8 cellular contexts compared by ENCODE assay signal in genomic region chr9:95316274-95316673, GRCh38. TPM values are rescaled to one million over a fixed set of nuclear protein-coding genes. Genes with fewer than 3 reads are reported as not detected.
DNase-seq lines count a peak whose midpoint lies in the region; ATAC-seq and TF ChIP-seq lines count a peak whose summit lies in the region.

No MANE protein-coding gene starts in this region.

- H3K36me3 ChIP-seq in SJSA1 (no peaks in the 10 kb centered on the region), smooth muscle cell (ENCODE audit: low read depth) (no peaks in the 10 kb centered on the region)

- no peaks in the 10 kb centered on the region for H3K9me3 ChIP-seq in SJSA1 (replicated peaks)
- H3K9me3 ChIP-seq in smooth muscle cell (replicated peaks; ENCODE audit: low read depth): no peaks in the 10 kb centered on the region

- H3K27ac ChIP-seq in SJSA1 (peak overlapping the region; percentile 98), smooth muscle cell (ENCODE audit: low read depth) (peak overlapping the region; percentile 99)

- H3K4me3 ChIP-seq in SJSA1 (peak overlapping the region; percentile 54), fibroblast of the aortic adventitia (ENCODE audit: low read depth, low read length) (peak overlapping the region; percentile 95), smooth muscle cell (peak overlapping the region; percentile 83)

- H4K20me1 ChIP-seq in smooth muscle cell (ENCODE audit: low read depth): no peaks in the 10 kb centered on the region

- H3K4me2 ChIP-seq in smooth muscle cell: peak overlapping the region; percentile 97

- 46% methylated on average over 3 of the region's 3 CpGs for WGBS in smooth muscle cell (ENCODE audit: low lambda C conversion rate)

- H3K27me3 ChIP-seq in SJSA1 (replicated peaks) (no peaks in the 10 kb centered on the region), smooth muscle cell (ENCODE audit: low read depth) (no peaks in the 10 kb centered on the region)

- H3K79me2 ChIP-seq in smooth muscle cell (ENCODE audit: low read depth): peaks cover 18% of the 10 kb centered on the region

- peaks cover 27% of the 10 kb centered on the region for H3K4me1 ChIP-seq in SJSA1 (replicated peaks)
- peaks cover 16% of the 10 kb centered on the region for H3K4me1 ChIP-seq in smooth muscle cell (ENCODE audit: low read depth)

- H2AFZ ChIP-seq in smooth muscle cell (ENCODE audit: low read depth): peak overlapping the region; percentile 95

- H3K9ac ChIP-seq in smooth muscle cell (ENCODE audit: low read depth): peak overlapping the region; percentile 98

- DNase-seq in DMS79 treated with DMSO at 0.1 percent for 48 hours (lab: John Stamatoyannopoulos, UW) (peak; percentile 42), DMS79 (lab: John Stamatoyannopoulos, UW) (no peak), SJSA1 (ENCODE audit: low read depth in 1 of 2, low spot score in 2 of 2) (no peak), fibroblast of the aortic adventitia (ENCODE audit: low read depth) (no peak), smooth muscle cell (lab: John Stamatoyannopoulos, UW; ENCODE audit: unreplicated experiment) (no peak), mucosa of gallbladder (ENCODE audit: low spot score) (no peak)
- DNase-seq in activated CD4-positive, CD25-positive, alpha-beta regulatory T cell (lab: John Stamatoyannopoulos, UW): no peak

- H3F3A ChIP-seq in smooth muscle cell (ENCODE audit: low read depth): peaks cover 9% of the 10 kb centered on the region

- no peak for TF ChIP-seq CTCF in fibroblast of the aortic adventitia (IDR thresholded peaks at IDR 0.05; ENCODE audit: insufficient read depth, low read length)
- no peak for TF ChIP-seq CTCF in smooth muscle cell (IDR thresholded peaks at IDR 0.05; ENCODE audit: borderline replicate concordance, insufficient read depth, poor library complexity, severe bottlenecking)

- ATAC-seq in HG03521 (IDR thresholded peaks at IDR 0.05; ENCODE audit: unreplicated experiment): no peak

RNA-seq across cellular contexts. Expression of gene FANCC, which starts 1.2 kb away (rescaled TPM):
- total RNA-seq in SJSA1 (2014; rRNA removed; shearing (Covaris generic)): 9.3 and 10.8 TPM in 2 replicates
- total RNA-seq in fibroblast of the aortic adventitia (ENCODE audit: low replicate concordance) (5.5 and 15.9 TPM in 2 replicates), smooth muscle cell (7.9 and 11.2 TPM in 2 replicates), mucosa of gallbladder (18.9 TPM)
- 9.5 and 11.0 TPM in 2 replicates for polyA plus RNA-seq in smooth muscle cell
